In the genomic region with DNA sequence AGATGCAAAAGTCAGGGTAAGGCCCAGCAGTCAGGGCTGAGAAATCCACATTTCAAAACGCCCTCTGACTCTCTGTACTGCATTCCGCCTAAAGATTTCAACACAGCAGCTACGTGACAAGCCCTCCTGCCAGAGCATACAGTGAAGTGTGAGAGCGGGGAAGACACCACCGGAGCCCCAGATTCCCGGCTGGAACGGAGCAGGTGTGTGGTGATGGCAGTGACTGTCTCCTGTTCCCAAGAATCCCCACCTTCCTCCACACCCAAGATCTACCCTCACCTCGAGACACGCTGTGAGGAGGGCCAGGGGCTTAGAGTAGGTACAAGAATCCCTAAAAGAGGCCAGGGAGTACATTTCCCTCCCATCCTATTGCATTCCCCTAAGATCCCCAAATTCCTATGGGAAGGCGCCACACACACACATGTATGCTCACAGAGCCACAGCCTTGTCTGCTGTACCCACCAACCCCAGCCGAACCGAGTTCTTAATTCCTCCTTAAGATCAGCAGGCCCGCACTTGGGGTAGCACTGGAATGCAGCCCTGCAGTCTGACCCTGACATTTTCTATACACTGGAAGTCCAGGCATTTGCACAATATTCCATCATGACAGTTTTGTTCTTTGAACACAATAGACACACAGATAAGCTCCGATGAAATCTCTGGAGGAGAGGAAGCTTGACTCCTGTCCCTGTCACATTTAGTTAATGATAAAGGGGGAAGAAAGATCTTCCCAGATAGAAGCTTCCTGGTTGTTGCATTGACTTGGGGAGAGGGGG, we compare ENCODE assay signal across 12 cellular contexts.
DNase-seq lines count a peak whose midpoint lies in the region; ATAC-seq lines count a peak whose summit lies in the region.
"Had no signal": no experiment of that assay in that cellular context is flagged by ENCODE, and none has a peak within 500 bp of the region (broad histone marks: within the 10 kb centered on the region; RNA-seq: fewer than 3 reads in every experiment).

No MANE protein-coding gene starts in this region.

- no peaks in the 10 kb centered on the region for H3K27me3 Mint-ChIP-seq in activated CD4-positive, alpha-beta T cell treated with anti-CD3 and anti-CD28 coated beads for 36 hours
- no peaks in the 10 kb centered on the region for H3K27me3 Mint-ChIP-seq in activated naive CD8-positive, alpha-beta T cell
- H3K27me3 Mint-ChIP-seq in immature natural killer cell (ENCODE audit: low read depth in 3 of 3): peaks cover 4 to 13% (median 8%) of the 10 kb centered on the region in 3 donors

- DNase-seq in activated CD4-positive, alpha-beta T cell treated with anti-CD3 and anti-CD28 coated beads for 36 hours: no peak
- DNase-seq in activated CD4-positive, alpha-beta T cell treated with anti-CD3 and anti-CD28 coated beads for 1 hour: no peak
- DNase-seq in immature natural killer cell: no peak
- no peak for DNase-seq in NCI-H1436 (lab: John Stamatoyannopoulos, UW)
- no peak for DNase-seq in NCI-H748 treated with DMSO at 0.1 percent for 48 hours (lab: John Stamatoyannopoulos, UW)
- DNase-seq in occipital lobe (lab: John Stamatoyannopoulos, UW): no peak
- DNase-seq: NCI-H446 treated with DMSO at 0.1 percent for 48 hours; stimulated activated CD4-positive, alpha-beta T cell treated with anti-CD3 and anti-CD28 coated beads, Interleukin-4, amount 100 ng/mL, for 1 hour had no signal

- intact Hi-C loops in activated CD4-positive, alpha-beta T cell treated with anti-CD3 and anti-CD28 coated beads for 36 hours (cut with DNase I, micrococcal nuclease): no loop called here

- H3K9me3 Mint-ChIP-seq in activated CD4-positive, alpha-beta T cell treated with anti-CD3 and anti-CD28 coated beads for 36 hours (ENCODE audit: low read depth): no peaks in the 10 kb centered on the region
- H3K9me3 Mint-ChIP-seq in activated naive CD8-positive, alpha-beta T cell (ENCODE audit: low read depth): peaks cover 4% of the 10 kb centered on the region
- H3K9me3 Mint-ChIP-seq in immature natural killer cell: no peaks in the 10 kb centered on the region
- H3K9me3 Mint-ChIP-seq: T-helper 2 cell treated with Interferon-gamma antibody and Interleukin-4, amounts not matched to agents 5 μg/mL and 100 μg/mL, for 36 hours had no signal

- H3K36me3 Mint-ChIP-seq in activated CD4-positive, alpha-beta T cell treated with anti-CD3 and anti-CD28 coated beads for 36 hours (ENCODE audit: low read depth): peaks cover 31% of the 10 kb centered on the region
- H3K36me3 Mint-ChIP-seq in activated naive CD8-positive, alpha-beta T cell: peaks cover 15% of the 10 kb centered on the region
- H3K36me3 Mint-ChIP-seq in immature natural killer cell: peaks cover 5 to 23% (median 11%) of the 10 kb centered on the region in 3 donors

- no peak overlapping the region for H3K4me3 ChIP-seq in skin epidermis
- H3K4me3 ChIP-seq: A549 had no signal

- ATAC-seq in activated CD4-positive, alpha-beta T cell treated with anti-CD3 and anti-CD28 coated beads for 36 hours: no peak
- ATAC-seq: A549 had no signal

- CTCF ChIA-PET in activated CD4-positive, alpha-beta T cell treated with anti-CD3 and anti-CD28 coated beads for 36 hours (lab: Charles Lee): interaction anchor here (0.6 to 1.6 kb wide), 9 partner anchors 12 to 599 kb away, joined by 3 to 5 read pairs (median 3); no protein-coding TSS in a partner anchor

- H3K27ac ChIP-seq in skin epidermis: peak overlapping the region in 11 of 21 experiments; percentile 2 to 75 (median 39)
- H3K27ac ChIP-seq: A549 had no signal

- peak overlapping the region; percentile 75 for H3K27ac Mint-ChIP-seq in activated CD4-positive, alpha-beta T cell treated with anti-CD3 and anti-CD28 coated beads for 36 hours
- peak overlapping the region; percentile 94 for H3K27ac Mint-ChIP-seq in activated naive CD8-positive, alpha-beta T cell
- peak overlapping the region in 2 of 6 donors; percentile 19 to 46 for H3K27ac Mint-ChIP-seq in immature natural killer cell
- H3K27ac Mint-ChIP-seq: T-helper 2 cell treated with Interferon-gamma antibody and Interleukin-4, amounts not matched to agents 5 μg/mL and 100 μg/mL, for 36 hours had no signal

- POLR2A ChIA-PET in activated CD4-positive, alpha-beta T cell treated with anti-CD3 and anti-CD28 coated beads for 36 hours (lab: Charles Lee): interaction anchor here (0.6 kb wide), 1 partner anchor 671 kb away, joined by 3 read pairs; no protein-coding TSS in a partner anchor

- peaks cover 84% of the 10 kb centered on the region for H3K4me1 Mint-ChIP-seq in activated CD4-positive, alpha-beta T cell treated with anti-CD3 and anti-CD28 coated beads for 36 hours
- peaks cover 88% of the 10 kb centered on the region for H3K4me1 Mint-ChIP-seq in activated naive CD8-positive, alpha-beta T cell (ENCODE audit: low read depth)
- peaks cover 40 to 60% of the 10 kb centered on the region in 2 donors for H3K4me1 Mint-ChIP-seq in immature natural killer cell

- H3K4me3 Mint-ChIP-seq in activated CD4-positive, alpha-beta T cell treated with anti-CD3 and anti-CD28 coated beads for 36 hours: no peak overlapping the region
- H3K4me3 Mint-ChIP-seq in activated naive CD8-positive, alpha-beta T cell: peak overlapping the region; percentile 60
- H3K4me3 Mint-ChIP-seq in immature natural killer cell: peak overlapping the region; percentile 3 to 57 (median 43)
- H3K4me3 Mint-ChIP-seq: T-helper 2 cell treated with Interferon-gamma antibody and Interleukin-4, amounts not matched to agents 5 μg/mL and 100 μg/mL, for 36 hours had no signal
